In the genomic region with DNA sequence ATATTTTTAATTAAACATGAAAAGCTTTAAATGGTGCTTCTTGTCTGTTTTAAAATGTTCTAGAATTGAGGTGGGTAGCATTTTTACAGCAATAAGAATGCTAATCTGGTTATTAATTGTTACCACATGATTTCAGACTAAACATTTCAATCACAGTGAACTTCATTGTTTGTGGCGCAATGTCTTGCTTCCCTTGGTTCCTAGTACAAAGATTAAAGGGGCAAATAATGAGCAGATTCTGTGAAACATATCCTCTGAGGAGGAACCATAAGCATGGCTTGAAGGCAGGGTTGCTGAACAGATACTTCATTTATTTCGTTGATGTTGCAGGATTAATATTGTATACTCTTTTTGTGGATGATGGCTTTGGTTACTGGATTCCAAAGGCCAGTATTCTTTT, we compare ENCODE assay signal across 28 cellular contexts.
"Had no signal": no experiment of that assay in that cellular context is flagged by ENCODE, and none has a peak within 500 bp of the region (broad histone marks: within the 10 kb centered on the region; RNA-seq: fewer than 3 reads in every experiment).

No MANE protein-coding gene starts in this region.

- H3K4me3 ChIP-seq: esophagus muscularis mucosa, gastrocnemius medialis, heart left ventricle, hepatocyte, lung, mucosa of descending colon, pancreas, smooth muscle cell, stomach, testis, tibial artery had no signal

- DNase-seq: central memory CD4-positive, alpha-beta T cell; effector CD8-positive, alpha-beta T cell; endodermal cell; gastrocnemius medialis; heart left ventricle; kidney; mesenchymal stem cell; mucosa of descending colon; naive B cell; pancreas; retina; stimulated activated CD4-positive, alpha-beta T cell treated with anti-CD3 and anti-CD28 coated beads, Interleukin-12 subunit alpha, Interleukin-12 subunit beta, amount 100 ng/mL, for 4 hours; stimulated activated CD4-positive, alpha-beta T cell treated with anti-CD3 and anti-CD28 coated beads, Interleukin-1b, Interleukin-23, amount 100 ng/mL, for 48 hours; stimulated activated CD4-positive, alpha-beta T cell treated with anti-CD3 and anti-CD28 coated beads, Interleukin-4, amount 100 ng/mL, for 1 hour; stimulated activated CD8-positive, alpha-beta memory T cell treated with anti-CD3 and anti-CD28 coated beads, Interleukin-4, amount 100 ng/mL, for 48 hours; stimulated activated naive CD4-positive, alpha-beta T cell treated with Interleukin-2 at 50 U/mL for 16 hours; stomach; testis; tibial artery had no signal

- H3K9me3 ChIP-seq: esophagus muscularis mucosa, gastrocnemius medialis, heart left ventricle, mucosa of descending colon, neutrophil, pancreas, stomach, testis, tibial artery had no signal

- ATAC-seq: gastrocnemius medialis; heart left ventricle; left lobe of liver; mucosa of descending colon; natural killer cell treated with Interleukin-12 subunit alpha and Interleukin-12 subunit beta and Interleukin-15 and Interleukin-18, amount 100 ng/mL, for 72 hours; pancreas; sciatic nerve had no signal

- H3K36me3 ChIP-seq: esophagus muscularis mucosa, gastrocnemius medialis, heart left ventricle, neutrophil, pancreas, tibial artery had no signal

- H3K27me3 ChIP-seq: esophagus muscularis mucosa, gastrocnemius medialis, heart left ventricle, hepatocyte, neutrophil, pancreas, stomach, testis, tibial artery had no signal

- H3K4me1 ChIP-seq: esophagus muscularis mucosa, gastrocnemius medialis, heart left ventricle, pancreas, testis, tibial artery had no signal

- FAIRE-seq: colon, kidney, pancreas had no signal

- H3K27ac ChIP-seq: esophagus muscularis mucosa, gastrocnemius medialis, heart left ventricle, hepatocyte, neutrophil, pancreas, stomach, testis, tibial artery had no signal
